8 cellular contexts compared by ENCODE assay signal in genomic region chr1:231866392-231867331, GRCh38.
DNase-seq lines count a peak whose midpoint lies in the region; ATAC-seq, FAIRE-seq and TF ChIP-seq lines count a peak whose summit lies in the region.

No MANE protein-coding gene starts in this region.

- WGBS in right lobe of liver (ENCODE audit: insufficient coverage, low coverage, low lambda C conversion rate, missing lambda C conversion rate): 33% methylated on average over 18 of the region's 18 CpGs

- no peaks in the 10 kb centered on the region for H3K36me3 ChIP-seq in right lobe of liver

- FAIRE-seq in colon (lab: Jason Lieb, UNC): peak; percentile 43

- peak; percentile 71 to 88 (median 84) for TF ChIP-seq CTCF in right lobe of liver (IDR thresholded peaks at IDR 0.05)

- no peaks in the 10 kb centered on the region for H3K4me1 ChIP-seq in right lobe of liver

- TF ChIP-seq POLR2A in right lobe of liver (IDR thresholded peaks at IDR 0.05): no peak

- ATAC-seq in right lobe of liver (peak; percentile 51 to 77 (median 72)), GM19452 (IDR thresholded peaks at IDR 0.05; ENCODE audit: unreplicated experiment) (no peak)

- H3K27ac ChIP-seq in right lobe of liver: no peak overlapping the region

- peak; percentile 60 for DNase-seq in activated gamma-delta T cell treated with Interleukin-2 at 50 U/mL for 16 hours
- DNase-seq in activated gamma-delta T cell (lab: John Stamatoyannopoulos, UW): no peak
- DNase-seq in NCI-H2107 treated with DMSO at 0.1 percent for 48 hours (lab: John Stamatoyannopoulos, UW; ENCODE audit: unreplicated experiment): peak; percentile 39
- DNase-seq in activated CD4-positive, alpha-beta T cell treated with anti-CD3 and anti-CD28 coated beads for 24 hours (ENCODE audit: low read depth in 2 of 2): peak; percentile 44 to 50
- DNase-seq in right lobe of liver: peak in 2 of 3 donors; percentile 34 to 56
- DNase-seq in stimulated activated CD4-positive, alpha-beta T cell treated with anti-CD3 and anti-CD28 coated beads, TNF-alpha, amount 100 ng/mL, for 48 hours (ENCODE audit: low read depth in 3 of 3): peak; percentile 13 to 35 (median 27)

- H3K4me3 ChIP-seq in right lobe of liver: no peak overlapping the region

- no peaks in the 10 kb centered on the region for H3K9me3 ChIP-seq in right lobe of liver

- intact Hi-C loops in right lobe of liver (cut with DNase I): loop anchor here in 1 of 2 donors (10.0 kb wide), 1 partner anchor 1158 kb away; no protein-coding TSS in a partner anchor

- no peaks in the 10 kb centered on the region for H3K27me3 ChIP-seq in right lobe of liver
